ENCODE assay signal across 8 cellular contexts in genomic region chr2:238513346-238513745, GRCh38.
DNase-seq lines count a peak whose midpoint lies in the region; ATAC-seq and TF ChIP-seq lines count a peak whose summit lies in the region.

No MANE protein-coding gene starts in this region.

- H2BK5ac ChIP-seq in trophoblast cell (ENCODE audit: low read depth, low read length, poor library complexity), result no peak overlapping the region

- no peaks in the 10 kb centered on the region for H3K27me3 ChIP-seq in trophoblast cell (ENCODE audit: insufficient read depth, low read length)
- no peaks in the 10 kb centered on the region for H3K27me3 ChIP-seq in CD8-positive, alpha-beta T cell (ENCODE audit: insufficient read depth, low read length)

- no peak overlapping the region for H2AK5ac ChIP-seq in trophoblast cell (ENCODE audit: low read length)

- intact Hi-C loops in CD8-positive, alpha-beta T cell (cut with DNase I, micrococcal nuclease), result no loop called here

- H3K4ac ChIP-seq in trophoblast cell (ENCODE audit: low read depth, low read length), result no peak overlapping the region

- TF ChIP-seq CTCF in AG04449 (IDR thresholded peaks at IDR 0.05; ENCODE audit: insufficient read depth, low read length, missing control alignments) (peak; percentile 54), GM10248 (IDR thresholded peaks at IDR 0.05; ENCODE audit: control extremely low read depth, extremely low read depth, low read depth, missing control alignments) (peak; percentile 45), choroid plexus epithelial cell (conservative IDR thresholded peaks at IDR 0.05; ENCODE audit: low read depth, low read length) (peak; percentile 81)
- TF ChIP-seq CTCF in CD8-positive, alpha-beta T cell (IDR thresholded peaks at IDR 0.05), result no peak

- peaks cover 1% of the 10 kb centered on the region for H3K9me3 ChIP-seq in trophoblast cell (ENCODE audit: insufficient read depth, low read depth, low read length)
- peaks cover 6% of the 10 kb centered on the region for H3K9me3 ChIP-seq in CD8-positive, alpha-beta T cell (ENCODE audit: low read length)

- H3K27ac Mint-ChIP-seq in CD8-positive, alpha-beta T cell, result no peak overlapping the region

- no peak overlapping the region for H3K14ac ChIP-seq in trophoblast cell (ENCODE audit: low read length)

- no peak overlapping the region for H3K9ac ChIP-seq in trophoblast cell (ENCODE audit: low read length)

- H3K4me2 ChIP-seq in trophoblast cell (ENCODE audit: low read length), result no peak overlapping the region

- no peak overlapping the region for H3K27ac ChIP-seq in trophoblast cell (ENCODE audit: low read depth, low read length)
- no peak overlapping the region for H3K27ac ChIP-seq in CD8-positive, alpha-beta T cell (ENCODE audit: low read depth, low read length)

- H3K23ac ChIP-seq in trophoblast cell (ENCODE audit: low read length), result no peak overlapping the region

- H3K4me3 ChIP-seq in AG04449 (ENCODE audit: low read depth, low read length), result no peak overlapping the region
- no peak overlapping the region for H3K4me3 ChIP-seq in choroid plexus epithelial cell (ENCODE audit: low read depth, low read length)
- no peak overlapping the region for H3K4me3 ChIP-seq in trophoblast cell (ENCODE audit: low read depth, low read length)
- no peak overlapping the region for H3K4me3 ChIP-seq in CD8-positive, alpha-beta T cell (ENCODE audit: low read depth, low read length)

- no peak for DNase-seq in AG04449 (ENCODE audit: low read depth, low spot score)
- peak; percentile 58 for DNase-seq in GM10248 (ENCODE audit: extremely low spot score)
- peak; percentile 33 for DNase-seq in NCI-H774 (lab: John Stamatoyannopoulos, UW)
- peak; percentile 67 for DNase-seq in choroid plexus epithelial cell (ENCODE audit: low read depth)
- peak; percentile 37 to 70 for DNase-seq in trophoblast cell
- DNase-seq in CD8-positive, alpha-beta T cell, result no peak
- DNase-seq in GF-D8 (lab: John Stamatoyannopoulos, UW), result no peak

- no peaks in the 10 kb centered on the region for H3K36me3 ChIP-seq in trophoblast cell (ENCODE audit: control insufficient read depth in 1 of 2, insufficient read depth in 2 of 2, low read length in 2 of 2)
- H3K36me3 ChIP-seq in CD8-positive, alpha-beta T cell (ENCODE audit: insufficient read depth, low read length), result no peaks in the 10 kb centered on the region

- CTCF ChIA-PET in AG04449 (lab: Yijun Ruan, JAX) (interaction anchor here (0.6 to 12.4 kb wide), 33 partner anchors 8 to 593 kb away, joined by 3 to 165 read pairs (median 4); partner anchors contain the start of gene TWIST2), GM10248 (lab: Yijun Ruan, JAX) (interaction anchor here (0.9 to 2.5 kb wide), 9 partner anchors 10 to 1629 kb away, joined by 3 to 12 read pairs (median 3); no protein-coding TSS in a partner anchor)
- CTCF ChIA-PET in CD8-positive, alpha-beta T cell (lab: Charles Lee), result interaction anchor here (0.6 to 1.6 kb wide), 2 partner anchors 143 to 1759 kb away, joined by 3 to 4 read pairs; no protein-coding TSS in a partner anchor

- no peak overlapping the region for H4K91ac ChIP-seq in trophoblast cell (ENCODE audit: low read depth, low read length)

- no peak for ATAC-seq in CD8-positive, alpha-beta T cell
- ATAC-seq in HG02938 (IDR thresholded peaks at IDR 0.05; ENCODE audit: unreplicated experiment), result no peak

- no peak overlapping the region for H4K8ac ChIP-seq in trophoblast cell (ENCODE audit: low read depth, low read length)

- no peaks in the 10 kb centered on the region for H3K79me2 ChIP-seq in trophoblast cell (ENCODE audit: control insufficient read depth, insufficient read depth, low read length, poor library complexity)

- no CpG with 5 or more reads among the region's 3 CpGs for WGBS in trophoblast cell (ENCODE audit: extremely low coverage, insufficient coverage, insufficient read length)

- H3K27me3 Mint-ChIP-seq in CD8-positive, alpha-beta T cell (ENCODE audit: low read depth), result no peaks in the 10 kb centered on the region

- no peaks in the 10 kb centered on the region for H3K79me1 ChIP-seq in trophoblast cell (ENCODE audit: low read length)

- no peak overlapping the region for H3K18ac ChIP-seq in trophoblast cell (ENCODE audit: low read length)

- peaks cover 21% of the 10 kb centered on the region for H3K9me3 Mint-ChIP-seq in CD8-positive, alpha-beta T cell

- no peak overlapping the region for H2BK12ac ChIP-seq in trophoblast cell (ENCODE audit: low read length)

- H2BK120ac ChIP-seq in trophoblast cell (ENCODE audit: insufficient read depth, low read length, poor library complexity), result no peak overlapping the region

- no peak overlapping the region for H2AFZ ChIP-seq in trophoblast cell (ENCODE audit: insufficient read depth, low read length, poor library complexity)

- no peak overlapping the region for H4K12ac ChIP-seq in trophoblast cell (ENCODE audit: low read depth, low read length)

- no peak overlapping the region for H3K4me3 Mint-ChIP-seq in CD8-positive, alpha-beta T cell

- H3K4me1 Mint-ChIP-seq in CD8-positive, alpha-beta T cell (ENCODE audit: low read depth), result peaks cover 2% of the 10 kb centered on the region

- POLR2A ChIA-PET in AG04449 (lab: Yijun Ruan, JAX) (no interaction called here), GM10248 (lab: Yijun Ruan, JAX) (no interaction called here)
- POLR2A ChIA-PET in CD8-positive, alpha-beta T cell (lab: Charles Lee), result no interaction called here

- peaks cover 3% of the 10 kb centered on the region for H3K36me3 Mint-ChIP-seq in CD8-positive, alpha-beta T cell

- H3K4me1 ChIP-seq in trophoblast cell (ENCODE audit: control insufficient read depth in 1 of 2, insufficient read depth in 2 of 2, low read length in 2 of 2), result no peaks in the 10 kb centered on the region
- H3K4me1 ChIP-seq in CD8-positive, alpha-beta T cell (ENCODE audit: insufficient read depth, low read length), result no peaks in the 10 kb centered on the region

Comparison
In these comparisons a context has a peak if more than half of its experiments do, and no peak if none do; other contexts are left out.
1. DNase-seq: peak in GM10248 (single experiment), NCI-H774 (single experiment), choroid plexus epithelial cell (single experiment) and trophoblast cell (2 of 2); none in AG04449 (single experiment), CD8-positive, alpha-beta T cell (0 of 7) and GF-D8 (single experiment).